In genomic region chr3:128180913-128181312, GRCh38 we compare ENCODE assay signal across 15 cellular contexts.
"Had no signal": no experiment of that assay in that cellular context is flagged by ENCODE, and none has a peak within 500 bp of the region (broad histone marks: within the 10 kb centered on the region; RNA-seq: fewer than 3 reads in every experiment).

No MANE protein-coding gene starts in this region.

- DNase-seq: effector memory CD8-positive, alpha-beta T cell; foreskin keratinocyte; islet precursor cell; lower lobe of right lung; midbrain; occipital lobe; small intestine; stimulated activated CD4-positive, alpha-beta T cell treated with anti-CD3 and anti-CD28 coated beads, Interleukin-12 subunit alpha, Interleukin-12 subunit beta, amount 100 ng/mL, for 4 hours; stimulated activated naive CD4-positive, alpha-beta T cell treated with Interleukin-2 at 50 U/mL for 16 hours; upper lobe of right lung had no signal

- H3K4me1 ChIP-seq: upper lobe of right lung had no signal

- H2AFZ ChIP-seq: neural progenitor cell had no signal

- H3K36me3 ChIP-seq: lower lobe of right lung, neural progenitor cell, suprapubic skin, tibial nerve, upper lobe of right lung had no signal

- ATAC-seq: effector memory CD8-positive, alpha-beta T cell; foreskin keratinocyte; left lobe of liver; lower lobe of right lung; natural killer cell treated with Interleukin-12 subunit alpha and Interleukin-12 subunit beta and Interleukin-15 and Interleukin-18, amount 100 ng/mL, for 72 hours; upper lobe of right lung had no signal

- H3K27me3 ChIP-seq: foreskin keratinocyte, neural progenitor cell, suprapubic skin, tibial nerve, upper lobe of right lung had no signal

- H3K9me3 ChIP-seq: lower lobe of right lung, suprapubic skin, tibial nerve, upper lobe of right lung had no signal

- H3K4me3 ChIP-seq: lower lobe of right lung, neural progenitor cell, suprapubic skin, tibial nerve, upper lobe of right lung had no signal

- H3K27ac ChIP-seq: foreskin keratinocyte, lower lobe of right lung, neural progenitor cell, suprapubic skin, upper lobe of right lung had no signal

- H3K4me2 ChIP-seq: neural progenitor cell had no signal

- H3K9ac ChIP-seq: neural progenitor cell had no signal
